ENCODE assay signal across 34 cellular contexts in the genomic region with DNA sequence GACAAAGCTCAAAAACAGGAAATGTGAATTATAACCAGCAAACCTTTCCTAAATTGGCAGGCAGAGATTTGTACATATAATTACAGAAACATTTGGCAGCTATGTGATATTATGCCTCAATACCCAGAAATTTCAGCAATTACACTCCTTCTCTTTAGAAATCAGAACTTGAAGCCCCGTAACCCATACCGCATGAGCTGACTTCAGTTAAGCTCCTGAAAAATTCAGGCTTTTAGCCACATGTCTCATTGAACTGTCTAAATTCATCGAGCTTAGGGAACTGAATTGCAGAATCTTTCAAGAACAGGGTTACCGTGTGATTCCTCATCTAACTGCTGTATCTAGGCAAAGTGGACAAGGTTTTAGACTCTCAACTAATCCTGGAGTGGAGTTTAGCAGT.
"Had no signal": no experiment of that assay in that cellular context is flagged by ENCODE, and none has a peak within 500 bp of the region (broad histone marks: within the 10 kb centered on the region; RNA-seq: fewer than 3 reads in every experiment).

No MANE protein-coding gene starts in this region.

- H3K4me3 Mint-ChIP-seq: activated B cell treated with CpG ODN at 0.5 μM for 24 hours; activated CD4-positive, alpha-beta memory T cell treated with anti-CD3 and anti-CD28 coated beads for 36 hours; activated CD4-positive, alpha-beta T cell treated with anti-CD3 and anti-CD28 coated beads, Interleukin-2, amount 10 ng/mL, durations not matched to agents 24 days and 14 days; activated CD8-positive, alpha-beta T cell treated with anti-CD3 and anti-CD28 coated beads for 36 hours; activated naive CD4-positive, alpha-beta T cell treated with anti-CD3 and anti-CD28 coated beads, Interleukin-2, amount 10 ng/mL, durations not matched to agents 7 days and 5 days; activated naive CD4-positive, alpha-beta T cell treated with anti-CD3 and anti-CD28 coated beads, Interleukin-2, amount 50 U/mL, for 24 hours; activated naive CD8-positive, alpha-beta T cell; activated naive CD8-positive, alpha-beta T cell treated with anti-CD3 and anti-CD28 coated beads, Interleukin-2, amount 10 ng/mL, durations not matched to agents 7 days and 5 days; activated naive CD8-positive, alpha-beta T cell treated with anti-CD3 and anti-CD28 coated beads, Interleukin-2, amount 50 U/mL, for 24 hours; activated T-cell treated with anti-CD3 and anti-CD28 coated beads, Interleukin-2, amount 50 U/mL, for 4 hours; T-helper 1 cell treated with Interleukin-12 subunit alpha and Interleukin-12 subunit beta and Interleukin-4 antibody, amounts not matched to agents 30 μg/mL and 1 μg/mL, for 36 hours; T-helper 2 cell treated with Interferon-gamma antibody and Interleukin-4, amounts not matched to agents 5 μg/mL and 100 μg/mL, for 36 hours had no signal

- H3K27ac Mint-ChIP-seq: activated B cell treated with CpG ODN at 0.5 μM for 24 hours; activated CD4-positive, alpha-beta memory T cell treated with anti-CD3 and anti-CD28 coated beads for 36 hours; activated CD4-positive, alpha-beta T cell treated with anti-CD3 and anti-CD28 coated beads, Interleukin-2, amount 10 ng/mL, durations not matched to agents 24 days and 14 days; activated CD8-positive, alpha-beta T cell treated with anti-CD3 and anti-CD28 coated beads for 36 hours; activated naive CD4-positive, alpha-beta T cell treated with anti-CD3 and anti-CD28 coated beads, Interleukin-2, amount 10 ng/mL, durations not matched to agents 7 days and 5 days; activated naive CD4-positive, alpha-beta T cell treated with anti-CD3 and anti-CD28 coated beads, Interleukin-2, amount 50 U/mL, for 24 hours; activated naive CD8-positive, alpha-beta T cell; activated naive CD8-positive, alpha-beta T cell treated with anti-CD3 and anti-CD28 coated beads, Interleukin-2, amount 10 ng/mL, durations not matched to agents 7 days and 5 days; activated naive CD8-positive, alpha-beta T cell treated with anti-CD3 and anti-CD28 coated beads, Interleukin-2, amount 50 U/mL, for 24 hours; activated T-helper 2 cell treated with anti-CD3 and anti-CD28 coated beads, Interferon-gamma antibody, Interleukin-2, Interleukin-4, amounts not matched to agents 10 μg/mL and 5 μg/mL and 100 μg/mL, durations not matched to agents 14 hours and 24 hours and 36 hours; T-helper 1 cell treated with Interleukin-12 subunit alpha and Interleukin-12 subunit beta and Interleukin-4 antibody, amounts not matched to agents 30 μg/mL and 1 μg/mL, for 36 hours; T-helper 2 cell treated with Interferon-gamma antibody and Interleukin-4, amounts not matched to agents 5 μg/mL and 100 μg/mL, for 36 hours had no signal

- H3K27me3 Mint-ChIP-seq: activated B cell treated with CpG ODN at 0.5 μM for 24 hours; activated CD4-positive, alpha-beta memory T cell treated with anti-CD3 and anti-CD28 coated beads for 36 hours; activated CD4-positive, alpha-beta T cell treated with anti-CD3 and anti-CD28 coated beads, Interleukin-2, amount 10 ng/mL, durations not matched to agents 24 days and 14 days; activated CD8-positive, alpha-beta T cell treated with anti-CD3 and anti-CD28 coated beads for 36 hours; activated naive CD4-positive, alpha-beta T cell treated with anti-CD3 and anti-CD28 coated beads, Interleukin-2, amount 10 ng/mL, durations not matched to agents 7 days and 5 days; activated naive CD4-positive, alpha-beta T cell treated with anti-CD3 and anti-CD28 coated beads, Interleukin-2, amount 50 U/mL, for 24 hours; activated naive CD8-positive, alpha-beta T cell; activated naive CD8-positive, alpha-beta T cell treated with anti-CD3 and anti-CD28 coated beads, Interleukin-2, amount 10 ng/mL, durations not matched to agents 7 days and 5 days; activated naive CD8-positive, alpha-beta T cell treated with anti-CD3 and anti-CD28 coated beads, Interleukin-2, amount 50 U/mL, for 24 hours had no signal

- H3K9me3 Mint-ChIP-seq: activated CD4-positive, alpha-beta T cell treated with anti-CD3 and anti-CD28 coated beads, Interleukin-2, amount 10 ng/mL, durations not matched to agents 24 days and 14 days; activated naive CD4-positive, alpha-beta T cell treated with anti-CD3 and anti-CD28 coated beads, Interleukin-2, amount 50 U/mL, for 24 hours; T-helper 1 cell treated with Interleukin-12 subunit alpha and Interleukin-12 subunit beta and Interleukin-4 antibody, amounts not matched to agents 30 μg/mL and 1 μg/mL, for 36 hours had no signal

- H3K27ac ChIP-seq: ascending aorta, body of pancreas, brain microvascular endothelial cell, breast epithelium, VCaP had no signal

- H3K4me1 Mint-ChIP-seq: activated B cell treated with CpG ODN at 0.5 μM for 24 hours; activated CD4-positive, alpha-beta T cell treated with anti-CD3 and anti-CD28 coated beads, Interleukin-2, amount 10 ng/mL, durations not matched to agents 24 days and 14 days; activated naive CD4-positive, alpha-beta T cell treated with anti-CD3 and anti-CD28 coated beads, Interleukin-2, amount 10 ng/mL, durations not matched to agents 7 days and 5 days; activated naive CD4-positive, alpha-beta T cell treated with anti-CD3 and anti-CD28 coated beads, Interleukin-2, amount 50 U/mL, for 24 hours; activated naive CD8-positive, alpha-beta T cell treated with anti-CD3 and anti-CD28 coated beads, Interleukin-2, amount 10 ng/mL, durations not matched to agents 7 days and 5 days; activated naive CD8-positive, alpha-beta T cell treated with anti-CD3 and anti-CD28 coated beads, Interleukin-2, amount 50 U/mL, for 24 hours had no signal

- H3K36me3 ChIP-seq: ascending aorta, brain microvascular endothelial cell, breast epithelium had no signal

- H3K4me3 ChIP-seq: ascending aorta, body of pancreas, breast epithelium had no signal

- FAIRE-seq: colon, TTC549 had no signal

- ATAC-seq: activated CD8-positive, alpha-beta T cell treated with anti-CD3 and anti-CD28 coated beads for 36 hours; activated naive CD8-positive, alpha-beta T cell treated with anti-CD3 and anti-CD28 coated beads, Interleukin-2, amount 50 U/mL, for 24 hours; activated T-cell treated with anti-CD3 and anti-CD28 coated beads, Interleukin-2, amount 50 U/mL, for 4 hours; body of pancreas had no signal

- H3K9me3 ChIP-seq: ascending aorta, body of pancreas, breast epithelium had no signal

- H3K36me3 Mint-ChIP-seq: activated CD4-positive, alpha-beta memory T cell treated with anti-CD3 and anti-CD28 coated beads for 36 hours; activated naive CD4-positive, alpha-beta T cell treated with anti-CD3 and anti-CD28 coated beads, Interleukin-2, amount 10 ng/mL, durations not matched to agents 7 days and 5 days; activated naive CD4-positive, alpha-beta T cell treated with anti-CD3 and anti-CD28 coated beads, Interleukin-2, amount 50 U/mL, for 24 hours; activated naive CD8-positive, alpha-beta T cell; activated naive CD8-positive, alpha-beta T cell treated with anti-CD3 and anti-CD28 coated beads, Interleukin-2, amount 10 ng/mL, durations not matched to agents 7 days and 5 days had no signal

- H3K4me1 ChIP-seq: ascending aorta, body of pancreas, breast epithelium had no signal

- DNase-seq: activated B cell treated with CpG ODN at 0.5 μM for 24 hours; activated CD4-positive, alpha-beta memory T cell treated with anti-CD3 and anti-CD28 coated beads for 36 hours; activated CD4-positive, alpha-beta T cell treated with anti-CD3 and anti-CD28 coated beads for 4 hours; activated CD4-positive, alpha-beta T cell treated with anti-CD3 and anti-CD28 coated beads, Interleukin-2, amount 10 ng/mL, durations not matched to agents 24 days and 14 days; activated CD4-positive, alpha-beta T cell treated with anti-CD3 and anti-CD28 coated beads, Interleukin-2, amount 50 U/mL, for 1 hour; activated CD4-positive, alpha-beta T cell treated with anti-CD3 and anti-CD28 coated beads, Interleukin-2, amount 50 U/mL, for 4 hours; activated CD4-positive, CD25-positive, alpha-beta regulatory T cell treated with anti-CD3 and anti-CD28 coated beads, Interleukin-2, amount 50 U/mL, for 72 hours; activated CD8-positive, alpha-beta memory T cell treated with anti-CD3 and anti-CD28 coated beads, Interleukin-2, amount 50 U/mL, for 4 hours; activated CD8-positive, alpha-beta T cell treated with anti-CD3 and anti-CD28 coated beads for 36 hours; activated effector memory CD4-positive, alpha-beta T cell treated with Interleukin-2 at 50 U/mL for 16 hours; activated gamma-delta T cell; activated naive CD4-positive, alpha-beta T cell treated with anti-CD3 and anti-CD28 coated beads, Interleukin-2, amount 10 ng/mL, durations not matched to agents 7 days and 5 days; activated naive CD4-positive, alpha-beta T cell treated with Interleukin-2 at 50 U/mL for 16 hours; activated naive CD8-positive, alpha-beta T cell treated with anti-CD3 and anti-CD28 coated beads, Interleukin-2, amount 10 ng/mL, durations not matched to agents 7 days and 5 days; activated naive CD8-positive, alpha-beta T cell treated with anti-CD3 and anti-CD28 coated beads, Interleukin-2, amount 50 U/mL, for 24 hours; activated T-cell treated with anti-CD3 and anti-CD28 coated beads, Interleukin-2, amount 50 U/mL, for 4 hours; amygdala; anterior cingulate cortex; body of pancreas; brain microvascular endothelial cell; central memory CD4-positive, alpha-beta T cell; T-helper 1 cell; T-helper 2 cell; T-helper 9 cell had no signal

- H3K27me3 ChIP-seq: ascending aorta, body of pancreas, brain microvascular endothelial cell, breast epithelium had no signal
